1 cellular context compared by ENCODE assay signal in the genomic region with DNA sequence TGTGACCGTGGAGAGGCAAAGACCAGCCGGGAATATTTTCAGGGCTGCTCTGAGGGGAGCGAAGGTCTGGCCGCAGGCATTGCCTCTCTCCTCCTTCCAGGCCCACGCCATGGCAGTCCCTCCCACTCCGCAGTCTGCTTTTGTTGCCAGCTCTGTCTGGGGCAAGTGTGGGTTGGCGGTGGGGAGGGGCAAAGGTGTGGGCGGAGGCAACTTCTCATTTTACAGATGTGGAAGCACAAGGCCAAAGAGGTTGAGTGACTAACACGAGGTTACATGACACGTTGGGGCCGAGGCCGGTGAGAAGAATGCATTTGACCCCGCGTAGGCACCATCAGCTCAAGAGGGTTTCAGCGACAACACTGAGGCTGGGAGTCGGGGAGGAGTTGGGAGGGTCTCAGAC.
TF ChIP-seq lines count a peak whose summit lies in the region.

No MANE protein-coding gene starts in this region.

TF ChIP-seq in SK-N-SH, 30 proteins besides CTCF, POLR2A, EP300 and RAD21:
- TF ChIP-seq MAX (IDR thresholded peaks at IDR 0.05; ENCODE audit: low read depth) (0 out of 2 replicates have a peak, but pooled peaks have one; percentile 41), FOXJ3 (CRISPR knock-in tag; IDR thresholded peaks at IDR 0.05) (no peak), NRF1 (IDR thresholded peaks at IDR 0.05; ENCODE audit: low read depth, low read length) (no peak), NFIC (IDR thresholded peaks at IDR 0.05; ENCODE audit: borderline replicate concordance) (no peak)
